8 cellular contexts compared by ENCODE assay signal in the genomic region with DNA sequence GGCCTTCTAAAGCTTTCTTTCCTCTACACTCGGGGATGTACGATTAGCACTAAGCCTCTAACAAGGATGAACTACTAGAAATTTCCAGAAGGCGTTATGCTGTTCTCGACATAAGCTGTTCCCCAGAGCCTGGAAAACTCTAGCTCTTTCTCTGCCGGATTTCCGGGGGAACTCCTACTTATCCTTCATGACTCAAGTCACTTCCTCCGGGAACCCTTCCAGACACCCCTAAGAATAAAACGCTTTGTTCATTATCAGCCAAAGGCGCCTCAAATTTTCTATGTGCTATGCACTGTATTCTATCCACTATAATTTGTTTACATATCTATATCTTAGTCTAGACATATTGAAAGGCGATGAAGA. TPM values are rescaled to one million over a fixed set of nuclear protein-coding genes. Genes with fewer than 3 reads are reported as not detected.
DNase-seq lines count a peak whose midpoint lies in the region; ATAC-seq lines count a peak whose summit lies in the region.

No MANE protein-coding gene starts in this region.

- POLR2A ChIA-PET in activated CD8-positive, alpha-beta T cell treated with anti-CD3 and anti-CD28 coated beads, Interleukin-2, amount 10 ng/mL, durations not matched to agents 7 days and 5 days (lab: Charles Lee) = interaction anchor here (0.9 kb wide), 1 partner anchor 86 kb away, joined by 3 read pairs; no protein-coding TSS in a partner anchor

- no peaks in the 10 kb centered on the region for H3K27me3 ChIP-seq in BLaER1 treated with 17β-estradiol and CSF1 and Interleukin-3, amounts not matched to agents 10 nM and 100 nM

- H3K36me3 ChIP-seq in BLaER1 treated with 17β-estradiol and CSF1 and Interleukin-3, amounts not matched to agents 10 nM and 100 nM = peaks cover 0 to 21% (median 4%) of the 10 kb centered on the region in 11 experiments; a peak in 9 of 22 replicates

- ATAC-seq in HG03280 (IDR thresholded peaks at IDR 0.05; ENCODE audit: unreplicated experiment) (peak; percentile 10), naive B cell (ENCODE audit: low read depth in 2 of 2) (no peak), HG03342 (IDR thresholded peaks at IDR 0.05; ENCODE audit: unreplicated experiment) (no peak)
- no peak for ATAC-seq in activated CD8-positive, alpha-beta T cell treated with anti-CD3 and anti-CD28 coated beads, Interleukin-2, amount 10 ng/mL, durations not matched to agents 7 days and 5 days

- peak overlapping the region; percentile 83 to 92 (median 87) for H3K9ac ChIP-seq in BLaER1 treated with 17β-estradiol and CSF1 and Interleukin-3, amounts not matched to agents 10 nM and 100 nM

- H3K4me3 ChIP-seq in BLaER1 treated with 17β-estradiol and CSF1 and Interleukin-3, amounts not matched to agents 10 nM and 100 nM = peak overlapping the region; percentile 76 to 99 (median 88)

- H3K9me3 ChIP-seq in BLaER1 treated with 17β-estradiol and CSF1 and Interleukin-3, amounts not matched to agents 10 nM and 100 nM (replicated peaks in 1 of 11) = no peaks in the 10 kb centered on the region

- H3K27ac Mint-ChIP-seq in activated CD8-positive, alpha-beta T cell treated with anti-CD3 and anti-CD28 coated beads, Interleukin-2, amount 10 ng/mL, durations not matched to agents 7 days and 5 days = peak overlapping the region; percentile 91
- peak overlapping the region; percentile 78 to 98 (median 96) for H3K27ac Mint-ChIP-seq in naive B cell

- H3K27me3 Mint-ChIP-seq in activated CD8-positive, alpha-beta T cell treated with anti-CD3 and anti-CD28 coated beads, Interleukin-2, amount 10 ng/mL, durations not matched to agents 7 days and 5 days (ENCODE audit: low read depth) = no peaks in the 10 kb centered on the region
- H3K27me3 Mint-ChIP-seq in naive B cell = no peaks in the 10 kb centered on the region

- peak; percentile 46 for DNase-seq in activated CD8-positive, alpha-beta T cell treated with anti-CD3 and anti-CD28 coated beads, Interleukin-2, amount 10 ng/mL, durations not matched to agents 7 days and 5 days
- peak; percentile 78 for DNase-seq in fibroblast of peridontal ligament (ENCODE audit: extremely low read depth)
- DNase-seq in naive B cell = no peak
- DNase-seq in mesenteric fat pad (ENCODE audit: low spot score) = no peak
- no peak for DNase-seq in stimulated activated CD4-positive, alpha-beta T cell treated with anti-CD3 and anti-CD28 coated beads, Interleukin-2, amount 100 ng/mL, for 48 hours

- peaks cover 10% of the 10 kb centered on the region for H3K36me3 Mint-ChIP-seq in activated CD8-positive, alpha-beta T cell treated with anti-CD3 and anti-CD28 coated beads, Interleukin-2, amount 10 ng/mL, durations not matched to agents 7 days and 5 days (ENCODE audit: low read depth)
- H3K36me3 Mint-ChIP-seq in naive B cell = peaks cover 0 to 8% of the 10 kb centered on the region in 2 donors

- H4K20me1 ChIP-seq in BLaER1 treated with 17β-estradiol and CSF1 and Interleukin-3, amounts not matched to agents 10 nM and 100 nM = peaks cover 0 to 27% (median 13%) of the 10 kb centered on the region in 11 experiments; a peak in 11 of 22 replicates

- peaks cover 44 to 81% (median 76%) of the 10 kb centered on the region in 10 experiments for H3K4me1 ChIP-seq in BLaER1 treated with 17β-estradiol and CSF1 and Interleukin-3, amounts not matched to agents 10 nM and 100 nM

- CTCF ChIA-PET in activated CD8-positive, alpha-beta T cell treated with anti-CD3 and anti-CD28 coated beads, Interleukin-2, amount 10 ng/mL, durations not matched to agents 7 days and 5 days (lab: Charles Lee) = interaction anchor here (1.6 to 1.7 kb wide), 2 partner anchors 86 to 155 kb away, joined by 5 read pairs; no protein-coding TSS in a partner anchor

- H3K27ac ChIP-seq in BLaER1 treated with 17β-estradiol and CSF1 and Interleukin-3, amounts not matched to agents 10 nM and 100 nM = peak overlapping the region; percentile 68 to 86 (median 72); a peak in 21 of 22 replicates

- H3K4me1 Mint-ChIP-seq in activated CD8-positive, alpha-beta T cell treated with anti-CD3 and anti-CD28 coated beads, Interleukin-2, amount 10 ng/mL, durations not matched to agents 7 days and 5 days (ENCODE audit: low read depth) = peaks cover 48% of the 10 kb centered on the region
- peaks cover 53 to 90% (median 85%) of the 10 kb centered on the region in 3 donors for H3K4me1 Mint-ChIP-seq in naive B cell

- no peaks in the 10 kb centered on the region for H3K9me3 Mint-ChIP-seq in activated CD8-positive, alpha-beta T cell treated with anti-CD3 and anti-CD28 coated beads, Interleukin-2, amount 10 ng/mL, durations not matched to agents 7 days and 5 days (ENCODE audit: insufficient read depth)
- H3K9me3 Mint-ChIP-seq in naive B cell = no peaks in the 10 kb centered on the region

- peak overlapping the region; percentile 96 for H3K4me3 Mint-ChIP-seq in activated CD8-positive, alpha-beta T cell treated with anti-CD3 and anti-CD28 coated beads, Interleukin-2, amount 10 ng/mL, durations not matched to agents 7 days and 5 days
- H3K4me3 Mint-ChIP-seq in naive B cell = peak overlapping the region; percentile 93 to 100 (median 98)

- H3K4me2 ChIP-seq in BLaER1 treated with 17β-estradiol and CSF1 and Interleukin-3, amounts not matched to agents 10 nM and 100 nM = peak overlapping the region; percentile 76 to 98 (median 96)

RNA-seq across cellular contexts. Expression of a gene that starts 0.5 kb away (rescaled TPM):
- total RNA-seq in activated CD8-positive, alpha-beta T cell treated with anti-CD3 and anti-CD28 coated beads, Interleukin-2, amount 10 ng/mL, durations not matched to agents 7 days and 5 days = 10 to 100 TPM; 49.0 to 54.2 TPM
- polyA plus RNA-seq in naive B cell (ENCODE audit: low read depth in 6 of 6) = 100 to 1,000 TPM; 156 to 209 (median 175) TPM
- total RNA-seq in mesenteric fat pad = 72.0 TPM

RNA-seq across cellular contexts. Expression of a gene that starts 4.0 kb away (rescaled TPM):
- 10 to 100 TPM; 42.2 to 43.3 TPM for total RNA-seq in activated CD8-positive, alpha-beta T cell treated with anti-CD3 and anti-CD28 coated beads, Interleukin-2, amount 10 ng/mL, durations not matched to agents 7 days and 5 days
- 10 to 100 TPM; 24.1 to 87.1 (median 52.0) TPM for polyA plus RNA-seq in naive B cell (ENCODE audit: low read depth in 6 of 6)
- total RNA-seq in mesenteric fat pad = 98.1 TPM

RNA-seq across cellular contexts. Expression of a gene that starts 53.6 kb away (rescaled TPM):
- 10 to 100 TPM; 28.2 to 30.4 TPM for total RNA-seq in activated CD8-positive, alpha-beta T cell treated with anti-CD3 and anti-CD28 coated beads, Interleukin-2, amount 10 ng/mL, durations not matched to agents 7 days and 5 days
- 1 to 10 TPM in 5 of 6 donors, under 1 TPM in 1; 0.06 to 8.1 (median 7.0) TPM for polyA plus RNA-seq in naive B cell (ENCODE audit: low read depth in 6 of 6)
- 19.4 TPM for total RNA-seq in mesenteric fat pad

RNA-seq across cellular contexts. Expression of a gene that starts 53.7 kb away (rescaled TPM):
- total RNA-seq in activated CD8-positive, alpha-beta T cell treated with anti-CD3 and anti-CD28 coated beads, Interleukin-2, amount 10 ng/mL, durations not matched to agents 7 days and 5 days = 10 to 100 TPM; 42.2 to 44.7 TPM
- 10 to 100 TPM; 13.1 to 32.8 (median 22.3) TPM for polyA plus RNA-seq in naive B cell (ENCODE audit: low read depth in 6 of 6)
- total RNA-seq in mesenteric fat pad = 26.3 TPM

Comparison
In these comparisons a context has a peak if more than half of its experiments do, and no peak if none do; other contexts are left out.
1. DNase-seq: peak in activated CD8-positive, alpha-beta T cell treated with anti-CD3 and anti-CD28 coated beads, Interleukin-2, amount 10 ng/mL, durations not matched to agents 7 days and 5 days (single experiment) and fibroblast of peridontal ligament (single experiment); none in naive B cell (single experiment), mesenteric fat pad (single experiment) and stimulated activated CD4-positive, alpha-beta T cell treated with anti-CD3 and anti-CD28 coated beads, Interleukin-2, amount 100 ng/mL, for 48 hours (0 of 2).